20 cellular contexts compared by ENCODE assay signal in the genomic region with DNA sequence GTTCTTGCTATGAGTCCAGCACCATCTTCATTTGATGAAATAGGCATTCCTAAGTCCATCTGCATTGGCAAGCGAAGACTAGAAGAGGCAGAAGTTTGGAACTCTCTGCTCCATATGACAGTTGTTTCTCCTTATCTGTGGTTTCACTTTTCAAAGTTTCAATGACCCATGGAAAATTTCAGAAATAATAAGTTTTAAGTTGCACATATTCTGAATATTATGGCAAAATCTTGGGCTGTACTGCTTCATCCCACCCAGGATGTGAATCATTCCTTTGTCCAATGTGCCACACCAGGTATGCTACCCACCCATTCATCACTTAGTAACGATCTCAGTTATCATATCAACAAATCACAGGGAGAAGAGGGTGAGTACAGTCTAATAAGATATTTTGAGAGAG.
"Had no signal": no experiment of that assay in that cellular context is flagged by ENCODE, and none has a peak within 500 bp of the region (broad histone marks: within the 10 kb centered on the region; RNA-seq: fewer than 3 reads in every experiment).

No MANE protein-coding gene starts in this region.

- H3K27ac Mint-ChIP-seq: activated B cell treated with CpG ODN at 0.5 μM for 24 hours; activated CD4-positive, alpha-beta memory T cell treated with anti-CD3 and anti-CD28 coated beads for 36 hours; activated naive CD8-positive, alpha-beta T cell treated with anti-CD3 and anti-CD28 coated beads for 36 hours; effector memory CD8-positive, alpha-beta T cell; naive thymus-derived CD4-positive, alpha-beta T cell; neural progenitor cell; stimulated activated naive CD8-positive, alpha-beta T cell treated with anti-CD3 and anti-CD28 coated beads, Interleukin-15, Interleukin-2, amounts not matched to agents 100 ng/mL and 50 ng/mL, for 24 hours had no signal

- H3K9ac ChIP-seq: neural progenitor cell had no signal

- H3K4me1 Mint-ChIP-seq: activated B cell treated with CpG ODN at 0.5 μM for 24 hours; activated naive CD8-positive, alpha-beta T cell treated with anti-CD3 and anti-CD28 coated beads for 36 hours; naive thymus-derived CD4-positive, alpha-beta T cell had no signal

- H3K27me3 Mint-ChIP-seq: activated B cell treated with CpG ODN at 0.5 μM for 24 hours; activated CD4-positive, alpha-beta memory T cell treated with anti-CD3 and anti-CD28 coated beads for 36 hours; effector memory CD8-positive, alpha-beta T cell; stimulated activated naive CD8-positive, alpha-beta T cell treated with anti-CD3 and anti-CD28 coated beads, Interleukin-15, Interleukin-2, amounts not matched to agents 100 ng/mL and 50 ng/mL, for 24 hours had no signal

- H2AFZ ChIP-seq: neural progenitor cell had no signal

- H3K4me1 ChIP-seq: right lobe of liver, uterus had no signal

- H3K9me3 ChIP-seq: right lobe of liver, tibial nerve, uterus had no signal

- H3K4me2 ChIP-seq: neural progenitor cell had no signal

- H3K36me3 Mint-ChIP-seq: activated CD4-positive, alpha-beta memory T cell treated with anti-CD3 and anti-CD28 coated beads for 36 hours; activated naive CD8-positive, alpha-beta T cell treated with anti-CD3 and anti-CD28 coated beads for 36 hours; naive thymus-derived CD4-positive, alpha-beta T cell; neural progenitor cell had no signal

- H3K4me3 ChIP-seq: neural progenitor cell, right lobe of liver, tibial nerve, uterus had no signal

- DNase-seq: activated B cell treated with CpG ODN at 0.5 μM for 24 hours; activated CD4-positive, alpha-beta memory T cell treated with anti-CD3 and anti-CD28 coated beads for 36 hours; activated CD4-positive, alpha-beta T cell treated with anti-CD3 and anti-CD28 coated beads for 4 hours; activated naive CD8-positive, alpha-beta T cell treated with anti-CD3 and anti-CD28 coated beads for 36 hours; activated T-cell treated with anti-CD3 and anti-CD28 coated beads for 4 hours; amniotic stem cell; effector memory CD8-positive, alpha-beta T cell; head of caudate nucleus; mesenchymal stem cell; naive thymus-derived CD4-positive, alpha-beta T cell; right lobe of liver; small intestine; stimulated activated CD4-positive, alpha-beta T cell treated with anti-CD3 and anti-CD28 coated beads, Interleukin-15, amount 100 ng/mL, for 24 hours; stimulated activated CD4-positive, alpha-beta T cell treated with anti-CD3 and anti-CD28 coated beads, Interleukin-2, amount 100 ng/mL, for 48 hours; T-helper 1 cell; T-helper 9 cell; uterus had no signal

- H3K27me3 ChIP-seq: neural progenitor cell, right lobe of liver, tibial nerve, uterus had no signal

- ATAC-seq: effector memory CD8-positive, alpha-beta T cell; naive thymus-derived CD4-positive, alpha-beta T cell; right lobe of liver had no signal

- H3K36me3 ChIP-seq: neural progenitor cell, right lobe of liver, tibial nerve, uterus had no signal

- H3K4me3 Mint-ChIP-seq: activated B cell treated with CpG ODN at 0.5 μM for 24 hours; activated CD4-positive, alpha-beta memory T cell treated with anti-CD3 and anti-CD28 coated beads for 36 hours; activated naive CD8-positive, alpha-beta T cell treated with anti-CD3 and anti-CD28 coated beads for 36 hours; effector memory CD8-positive, alpha-beta T cell; naive thymus-derived CD4-positive, alpha-beta T cell; neural progenitor cell; stimulated activated naive CD8-positive, alpha-beta T cell treated with anti-CD3 and anti-CD28 coated beads, Interleukin-15, Interleukin-2, amounts not matched to agents 100 ng/mL and 50 ng/mL, for 24 hours had no signal

- H3K9me3 Mint-ChIP-seq: activated B cell treated with CpG ODN at 0.5 μM for 24 hours; activated CD4-positive, alpha-beta memory T cell treated with anti-CD3 and anti-CD28 coated beads for 36 hours; stimulated activated naive CD8-positive, alpha-beta T cell treated with anti-CD3 and anti-CD28 coated beads, Interleukin-15, Interleukin-2, amounts not matched to agents 100 ng/mL and 50 ng/mL, for 24 hours had no signal

- H3K27ac ChIP-seq: neural progenitor cell, right lobe of liver, tibial nerve, uterus had no signal
